In the genomic region with DNA sequence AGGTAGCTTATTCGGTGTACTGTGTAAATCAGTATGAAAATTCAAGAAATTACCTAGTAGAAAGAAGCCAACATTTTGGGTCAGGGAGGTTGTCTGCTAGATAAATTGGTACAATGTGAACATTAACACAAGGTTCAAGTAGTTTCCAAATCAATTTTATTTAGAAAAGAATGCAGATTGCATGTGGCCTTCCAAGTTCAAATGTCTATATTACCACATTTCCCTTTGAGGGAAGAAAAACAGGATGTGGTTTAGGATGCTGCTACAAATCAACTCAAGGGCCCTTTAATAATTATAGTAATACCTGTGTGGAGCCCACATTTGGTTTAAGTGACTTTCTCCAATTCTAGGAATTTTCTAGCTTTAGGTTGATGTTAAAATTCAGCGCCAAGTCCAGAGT, we compare ENCODE assay signal across 20 cellular contexts. TPM values are rescaled to one million over a fixed set of nuclear protein-coding genes. Genes with fewer than 3 reads are reported as not detected.
DNase-seq lines count a peak whose midpoint lies in the region; ATAC-seq and TF ChIP-seq lines count a peak whose summit lies in the region.
"Had no signal": no experiment of that assay in that cellular context is flagged by ENCODE, and none has a peak within 500 bp of the region (broad histone marks: within the 10 kb centered on the region; RNA-seq: fewer than 3 reads in every experiment).

No MANE protein-coding gene starts in this region.

- H3K36me3 Mint-ChIP-seq in endodermal cell (ENCODE audit: low read depth): no peaks in the 10 kb centered on the region

- peak overlapping the region; percentile 79 for H3K4me2 ChIP-seq in DOHH2 (ENCODE audit: low read length)
- H3K4me2 ChIP-seq in Karpas-422 (ENCODE audit: low read depth, low read length, poor library complexity, severe bottlenecking): peak overlapping the region; percentile 26
- H3K4me2 ChIP-seq in SU-DHL-6 (ENCODE audit: low read depth, low read length, poor library complexity, severe bottlenecking): peak overlapping the region; percentile 83
- H3K4me2 ChIP-seq in mesendoderm (ENCODE audit: low read length): no peak overlapping the region
- H3K4me2 ChIP-seq: KMS-11 had no signal

- H3K4me1 ChIP-seq in DOHH2 (ENCODE audit: control insufficient read depth, low read length) (peaks cover 98% of the 10 kb centered on the region), Karpas-422 (ENCODE audit: low read length) (peaks cover 32% of the 10 kb centered on the region), mesendoderm (ENCODE audit: control insufficient read depth, low read depth, low read length) (no peaks in the 10 kb centered on the region), gastrocnemius medialis (no peaks in the 10 kb centered on the region), endodermal cell (ENCODE audit: control insufficient read depth, insufficient read depth, low read length) (peaks cover 22% of the 10 kb centered on the region)

- H3K4me1 Mint-ChIP-seq in endodermal cell: peaks cover 40% of the 10 kb centered on the region

- no peak overlapping the region for H3K23ac ChIP-seq in mesendoderm (ENCODE audit: low read length)

- H3K9me3 ChIP-seq in DOHH2 (ENCODE audit: control insufficient read depth, insufficient read depth, low read length) (no peaks in the 10 kb centered on the region), Karpas-422 (ENCODE audit: low read length) (no peaks in the 10 kb centered on the region), SU-DHL-6 (ENCODE audit: insufficient read depth, low read length) (no peaks in the 10 kb centered on the region), gastrocnemius medialis (no peaks in the 10 kb centered on the region), endodermal cell (ENCODE audit: control insufficient read depth, low read length) (no peaks in the 10 kb centered on the region)

- no peaks in the 10 kb centered on the region for H3K9me2 ChIP-seq in DOHH2 (replicated peaks; ENCODE audit: control insufficient read depth, low read length)
- no peaks in the 10 kb centered on the region for H3K9me2 ChIP-seq in Karpas-422 (replicated peaks; ENCODE audit: insufficient read depth, low read length)
- no peaks in the 10 kb centered on the region for H3K9me2 ChIP-seq in SU-DHL-6 (replicated peaks; ENCODE audit: insufficient read depth, low read length)

- TF ChIP-seq POLR2A in gastrocnemius medialis (IDR thresholded peaks at IDR 0.05): no peak

- H3K27ac Mint-ChIP-seq in endodermal cell: no peak overlapping the region
- H3K27ac Mint-ChIP-seq: CD4-positive, alpha-beta T cell had no signal

- H3K27ac ChIP-seq in DOHH2 (ENCODE audit: low read depth, low read length) (peak overlapping the region; percentile 98), Karpas-422 (ENCODE audit: low read length) (no peak overlapping the region), SU-DHL-6 (ENCODE audit: low read depth, low read length) (peak overlapping the region; percentile 99), mesendoderm (ENCODE audit: low read depth, low read length) (no peak overlapping the region), gastrocnemius medialis (no peak overlapping the region), endodermal cell (ENCODE audit: low read depth, low read length) (no peak overlapping the region)
- H3K27ac ChIP-seq: KMS-11 had no signal

- no peak for DNase-seq in Karpas-422
- no peak for DNase-seq in mesendoderm
- no peak for DNase-seq in gastrocnemius medialis
- DNase-seq in endodermal cell: no peak
- DNase-seq: ACHN; Calu3; CD4-positive, alpha-beta T cell; GF-D8; NCI-H1105; NCI-H1694; NCI-H2107; T-helper 1 cell had no signal

- no CpG with 5 or more reads among the region's 2 CpGs for WGBS in mesendoderm (ENCODE audit: extremely low coverage, insufficient coverage, low lambda C conversion rate)
- 100% methylated on average over 1 to 2 of the region's 2 CpGs for WGBS in endodermal cell (ENCODE audit: insufficient coverage in 1 of 2, insufficient read length in 1 of 2), 2 experiments

- no peak overlapping the region for H3K56ac ChIP-seq in mesendoderm (ENCODE audit: low read length)

- H2AFZ ChIP-seq in Karpas-422 (ENCODE audit: low read length): no peak overlapping the region
- H2AFZ ChIP-seq in SU-DHL-6 (ENCODE audit: low read depth, low read length, severe bottlenecking): no peak overlapping the region

- no peak overlapping the region for H3K4me3 Mint-ChIP-seq in endodermal cell
- H3K4me3 Mint-ChIP-seq: CD4-positive, alpha-beta T cell had no signal

- peak overlapping the region; percentile 57 for H3K4me3 ChIP-seq in DOHH2 (ENCODE audit: low read length)
- H3K4me3 ChIP-seq in Karpas-422 (ENCODE audit: low read length): no peak overlapping the region
- H3K4me3 ChIP-seq in SU-DHL-6 (ENCODE audit: insufficient read depth, low read length, poor library complexity, severe bottlenecking): peak overlapping the region; percentile 28
- H3K4me3 ChIP-seq in mesendoderm (ENCODE audit: low read length): no peak overlapping the region
- H3K4me3 ChIP-seq in gastrocnemius medialis: no peak overlapping the region
- no peak overlapping the region for H3K4me3 ChIP-seq in endodermal cell (ENCODE audit: low read length)

- ATAC-seq in gastrocnemius medialis (no peak), HG03045 (IDR thresholded peaks at IDR 0.05; ENCODE audit: unreplicated experiment) (no peak)
- ATAC-seq: Panc1, Right ventricle myocardium inferior had no signal

- H3K27me3 ChIP-seq in DOHH2 (ENCODE audit: control insufficient read depth, low read length) (no peaks in the 10 kb centered on the region), Karpas-422 (ENCODE audit: low read length) (no peaks in the 10 kb centered on the region), SU-DHL-6 (ENCODE audit: low read length) (no peaks in the 10 kb centered on the region), mesendoderm (ENCODE audit: insufficient read depth, low read length, poor library complexity) (no peaks in the 10 kb centered on the region), gastrocnemius medialis (no peaks in the 10 kb centered on the region), endodermal cell (ENCODE audit: control insufficient read depth, insufficient read depth, low read length, poor library complexity, severe bottlenecking) (no peaks in the 10 kb centered on the region)

- H3K9ac ChIP-seq in Karpas-422 (ENCODE audit: low read length) (no peak overlapping the region), SU-DHL-6 (ENCODE audit: low read length) (peak overlapping the region; percentile 63), mesendoderm (ENCODE audit: low read length) (no peak overlapping the region), endodermal cell (ENCODE audit: extremely low read depth, low read length, poor library complexity, severe bottlenecking) (no peak overlapping the region)
- H3K9ac ChIP-seq: KMS-11 had no signal

- H3K79me2 ChIP-seq in DOHH2 (ENCODE audit: control insufficient read depth, low read length) (peaks cover 68% of the 10 kb centered on the region), Karpas-422 (ENCODE audit: low read length) (no peaks in the 10 kb centered on the region), SU-DHL-6 (ENCODE audit: insufficient read depth, low read length) (peaks cover 8% of the 10 kb centered on the region; the same call in 1 of the 2 replicates), mesendoderm (ENCODE audit: control insufficient read depth, insufficient read depth, low read length) (no peaks in the 10 kb centered on the region)

- no peak overlapping the region for H2BK5ac ChIP-seq in mesendoderm (ENCODE audit: low read length)

- TF ChIP-seq CTCF in DOHH2 (IDR thresholded peaks at IDR 0.05; ENCODE audit: low read depth, low read length, poor library complexity, severe bottlenecking): no peak
- no peak for TF ChIP-seq CTCF in SU-DHL-6 (IDR thresholded peaks at IDR 0.05; ENCODE audit: insufficient read depth, low read length, poor library complexity, severe bottlenecking)
- no peak for TF ChIP-seq CTCF in gastrocnemius medialis (IDR thresholded peaks at IDR 0.05 in 4 of 5, conservative IDR thresholded peaks at IDR 0.05 in 1 of 5)
- no peak for TF ChIP-seq CTCF in endodermal cell (conservative IDR thresholded peaks at IDR 0.05)

- in situ Hi-C loops in gastrocnemius medialis (cut with MboI; ENCODE audit: low sequenced_read_pairs in 4 of 4): loop anchor here in 1 of 4 donors (25.0 kb wide), 1 partner anchor 95 kb away; no protein-coding TSS in a partner anchor

- no peak overlapping the region for H2BK120ac ChIP-seq in mesendoderm (ENCODE audit: low read depth, low read length)

- intact Hi-C loops in gastrocnemius medialis (cut with DNase I; ENCODE audit: low total_unique reads): no loop called here

- H4K8ac ChIP-seq in mesendoderm (ENCODE audit: low read depth, low read length): no peak overlapping the region

- H2AK5ac ChIP-seq in mesendoderm (ENCODE audit: low read length): no peak overlapping the region

- H3F3A ChIP-seq in DOHH2 (ENCODE audit: control insufficient read depth, insufficient read depth): peaks cover 67% of the 10 kb centered on the region
- H3F3A ChIP-seq in SU-DHL-6 (ENCODE audit: insufficient read depth): peaks cover 70% of the 10 kb centered on the region

- H4K5ac ChIP-seq in mesendoderm (ENCODE audit: low read length): no peak overlapping the region

- H3K18ac ChIP-seq in mesendoderm (ENCODE audit: low read length): no peak overlapping the region

- no peak overlapping the region for H3K4ac ChIP-seq in mesendoderm (ENCODE audit: low read depth, low read length)

- H3K79me1 ChIP-seq in mesendoderm (ENCODE audit: low read length): no peaks in the 10 kb centered on the region

- no peaks in the 10 kb centered on the region for H3K27me3 Mint-ChIP-seq in endodermal cell (ENCODE audit: insufficient read depth)
- H3K27me3 Mint-ChIP-seq: CD4-positive, alpha-beta T cell had no signal

- H3K36me3 ChIP-seq in DOHH2 (ENCODE audit: control insufficient read depth, low read length): peaks cover 27% of the 10 kb centered on the region
- H3K36me3 ChIP-seq in Karpas-422 (ENCODE audit: insufficient read depth, low read length): no peaks in the 10 kb centered on the region
- H3K36me3 ChIP-seq in SU-DHL-6 (ENCODE audit: low read length): no peaks in the 10 kb centered on the region
- H3K36me3 ChIP-seq in mesendoderm (ENCODE audit: control insufficient read depth, insufficient read depth, low read length): no peaks in the 10 kb centered on the region
- H3K36me3 ChIP-seq in gastrocnemius medialis: no peaks in the 10 kb centered on the region
- no peaks in the 10 kb centered on the region for H3K36me3 ChIP-seq in endodermal cell (ENCODE audit: control insufficient read depth, insufficient read depth, low read length)

- H3K9me3 Mint-ChIP-seq in endodermal cell: no peaks in the 10 kb centered on the region
- H3K9me3 Mint-ChIP-seq: CD4-positive, alpha-beta T cell had no signal

- H2BK15ac ChIP-seq in mesendoderm (replicated peaks; ENCODE audit: low read depth): peak overlapping the region; percentile 57

- H4K20me1 ChIP-seq in DOHH2 (ENCODE audit: control insufficient read depth, insufficient read depth, low read depth, low read length) (no peaks in the 10 kb centered on the region), Karpas-422 (ENCODE audit: insufficient read depth, low read depth, low read length) (no peaks in the 10 kb centered on the region), SU-DHL-6 (ENCODE audit: low read depth, low read length) (no peaks in the 10 kb centered on the region)

RNA-seq across cellular contexts. Expression of a gene that starts 57.5 kb away (rescaled TPM):
- total RNA-seq in Karpas-422 (2014; rRNA removed; shearing (Covaris generic); ENCODE audit: low replicate concordance): 0.76 and 1.9 TPM in 2 replicates
- 5.3 TPM for polyA plus RNA-seq in mesendoderm (2013, experiment 1 of 2)
- 5.6 TPM for polyA plus RNA-seq in mesendoderm (2013, experiment 2 of 2)
- 1 to 10 TPM in 1 of 4 donors, not detected in 3; 2.1 TPM for total RNA-seq in gastrocnemius medialis
- 10 to 100 TPM; 11.7 to 20.8 TPM for total RNA-seq in endodermal cell
- polyA plus RNA-seq in endodermal cell (2013, experiment 1 of 2): 12.9 TPM
- 10.5 TPM for polyA plus RNA-seq in endodermal cell (2013, experiment 2 of 2)
- total RNA-seq: Calu3; CD4-positive, alpha-beta T cell; Daoy; MCF 10A had no signal

Comparison
In these comparisons a context has a peak if more than half of its experiments do, and no peak if none do; other contexts are left out.
1. H3K27ac ChIP-seq: peak in DOHH2 (single experiment) and SU-DHL-6 (single experiment); none in Karpas-422 (single experiment), mesendoderm (single experiment), gastrocnemius medialis (0 of 4) and endodermal cell (single experiment).
2. H3K4me3 ChIP-seq: peak in DOHH2 (single experiment) and SU-DHL-6 (single experiment); none in Karpas-422 (single experiment), mesendoderm (single experiment), gastrocnemius medialis (0 of 4) and endodermal cell (single experiment).